1 cellular context compared by ENCODE assay signal in the genomic region with DNA sequence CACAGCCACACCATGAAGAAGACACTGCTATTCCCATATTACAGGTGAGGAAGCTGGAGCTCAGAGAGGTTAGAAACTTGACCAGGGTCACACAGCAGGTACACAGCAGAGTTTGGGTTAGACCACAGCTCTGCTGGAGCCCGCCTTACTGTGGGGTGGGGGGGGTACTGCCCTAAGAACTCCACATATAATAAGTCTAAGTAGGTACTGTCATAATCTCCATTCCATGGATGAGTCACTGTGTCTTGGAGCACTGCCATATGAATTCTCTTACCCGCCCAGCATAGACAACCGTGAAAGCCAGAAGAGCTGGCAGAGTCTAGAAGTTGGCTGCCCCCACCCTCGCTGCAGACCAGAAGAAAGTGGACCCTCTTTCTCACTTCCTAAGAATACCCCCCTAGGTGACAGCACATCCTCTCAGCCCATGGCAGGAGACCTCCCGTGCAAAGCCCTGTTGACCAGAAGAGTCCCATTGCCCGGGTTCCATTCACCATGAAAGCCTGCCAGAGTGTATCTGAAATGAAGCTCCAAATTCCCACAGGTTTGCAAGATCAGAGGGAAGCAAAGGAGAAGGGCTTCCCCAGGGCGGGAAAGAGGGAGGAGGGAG.
TF ChIP-seq lines count a peak whose summit lies in the region.

No MANE protein-coding gene starts in this region.

TF ChIP-seq in K562, 482 proteins besides CTCF, POLR2A, EP300 and RAD21 (continued from another document):
- TF ChIP-seq, protein P1, sequence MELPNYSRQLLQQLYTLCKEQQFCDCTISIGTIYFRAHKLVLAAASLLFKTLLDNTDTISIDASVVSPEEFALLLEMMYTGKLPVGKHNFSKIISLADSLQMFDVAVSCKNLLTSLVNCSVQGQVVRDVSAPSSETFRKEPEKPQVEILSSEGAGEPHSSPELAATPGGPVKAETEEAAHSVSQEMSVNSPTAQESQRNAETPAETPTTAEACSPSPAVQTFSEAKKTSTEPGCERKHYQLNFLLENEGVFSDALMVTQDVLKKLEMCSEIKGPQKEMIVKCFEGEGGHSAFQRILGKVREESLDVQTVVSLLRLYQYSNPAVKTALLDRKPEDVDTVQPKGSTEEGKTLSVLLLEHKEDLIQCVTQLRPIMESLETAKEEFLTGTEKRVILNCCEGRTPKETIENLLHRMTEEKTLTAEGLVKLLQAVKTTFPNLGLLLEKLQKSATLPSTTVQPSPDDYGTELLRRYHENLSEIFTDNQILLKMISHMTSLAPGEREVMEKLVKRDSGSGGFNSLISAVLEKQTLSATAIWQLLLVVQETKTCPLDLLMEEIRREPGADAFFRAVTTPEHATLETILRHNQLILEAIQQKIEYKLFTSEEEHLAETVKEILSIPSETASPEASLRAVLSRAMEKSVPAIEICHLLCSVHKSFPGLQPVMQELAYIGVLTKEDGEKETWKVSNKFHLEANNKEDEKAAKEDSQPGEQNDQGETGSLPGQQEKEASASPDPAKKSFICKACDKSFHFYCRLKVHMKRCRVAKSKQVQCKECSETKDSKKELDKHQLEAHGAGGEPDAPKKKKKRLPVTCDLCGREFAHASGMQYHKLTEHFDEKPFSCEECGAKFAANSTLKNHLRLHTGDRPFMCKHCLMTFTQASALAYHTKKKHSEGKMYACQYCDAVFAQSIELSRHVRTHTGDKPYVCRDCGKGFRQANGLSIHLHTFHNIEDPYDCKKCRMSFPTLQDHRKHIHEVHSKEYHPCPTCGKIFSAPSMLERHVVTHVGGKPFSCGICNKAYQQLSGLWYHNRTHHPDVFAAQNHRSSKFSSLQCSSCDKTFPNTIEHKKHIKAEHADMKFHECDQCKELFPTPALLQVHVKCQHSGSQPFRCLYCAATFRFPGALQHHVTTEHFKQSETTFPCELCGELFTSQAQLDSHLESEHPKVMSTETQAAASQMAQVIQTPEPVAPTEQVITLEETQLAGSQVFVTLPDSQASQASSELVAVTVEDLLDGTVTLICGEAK (IDR thresholded peaks at IDR 0.05): no peak
- TF ChIP-seq, protein P1 (CRISPR knock-in tag; IDR thresholded peaks at IDR 0.05): no peak
- peak; percentile 65; the same call in 1 of the 2 replicates for TF ChIP-seq JUN (IDR thresholded peaks at IDR 0.05; ENCODE audit: borderline replicate concordance, low read depth, low read length)
- TF ChIP-seq JUN (CRISPR knock-in tag; IDR thresholded peaks at IDR 0.05; ENCODE audit: borderline replicate concordance): no peak
- TF ChIP-seq, protein P2, sequence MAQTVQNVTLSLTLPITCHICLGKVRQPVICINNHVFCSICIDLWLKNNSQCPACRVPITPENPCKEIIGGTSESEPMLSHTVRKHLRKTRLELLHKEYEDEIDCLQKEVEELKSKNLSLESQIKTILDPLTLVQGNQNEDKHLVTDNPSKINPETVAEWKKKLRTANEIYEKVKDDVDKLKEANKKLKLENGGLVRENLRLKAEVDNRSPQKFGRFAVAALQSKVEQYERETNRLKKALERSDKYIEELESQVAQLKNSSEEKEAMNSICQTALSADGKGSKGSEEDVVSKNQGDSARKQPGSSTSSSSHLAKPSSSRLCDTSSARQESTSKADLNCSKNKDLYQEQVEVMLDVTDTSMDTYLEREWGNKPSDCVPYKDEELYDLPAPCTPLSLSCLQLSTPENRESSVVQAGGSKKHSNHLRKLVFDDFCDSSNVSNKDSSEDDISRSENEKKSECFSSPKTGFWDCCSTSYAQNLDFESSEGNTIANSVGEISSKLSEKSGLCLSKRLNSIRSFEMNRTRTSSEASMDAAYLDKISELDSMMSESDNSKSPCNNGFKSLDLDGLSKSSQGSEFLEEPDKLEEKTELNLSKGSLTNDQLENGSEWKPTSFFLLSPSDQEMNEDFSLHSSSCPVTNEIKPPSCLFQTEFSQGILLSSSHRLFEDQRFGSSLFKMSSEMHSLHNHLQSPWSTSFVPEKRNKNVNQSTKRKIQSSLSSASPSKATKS (CRISPR knock-in tag; IDR thresholded peaks at IDR 0.05): no peak
- peak; percentile 42; the same call in 1 of the 2 replicates for TF ChIP-seq ARID1B (IDR thresholded peaks at IDR 0.05)
- TF ChIP-seq JUND (IDR thresholded peaks at IDR 0.05; ENCODE audit: borderline replicate concordance, low read depth, low read length): peak; percentile 91
- TF ChIP-seq JUND (tag; IDR thresholded peaks at IDR 0.05; ENCODE audit: borderline replicate concordance, low read depth, low read length): peak; percentile 92; the same call in 2 of the 3 replicates
- TF ChIP-seq ZFP36 (IDR thresholded peaks at IDR 0.05; ENCODE audit: low read depth, low read length, partially characterized antibody): peak; percentile 65
- no peak for TF ChIP-seq ZNF124 (CRISPR knock-in tag; IDR thresholded peaks at IDR 0.05)
- TF ChIP-seq EGR1 (conservative IDR thresholded peaks at IDR 0.05): no peak
- TF ChIP-seq ZNF224 (CRISPR knock-in tag; IDR thresholded peaks at IDR 0.05): no peak
- no peak for TF ChIP-seq CAMTA2 (CRISPR knock-in tag; conservative IDR thresholded peaks at IDR 0.05)
- TF ChIP-seq SMARCE1 (IDR thresholded peaks at IDR 0.05): 0 out of 2 replicates have a peak, but pooled peaks have one; percentile 19
- TF ChIP-seq PRMT5 (CRISPR knock-in tag; IDR thresholded peaks at IDR 0.05): no peak
- TF ChIP-seq, protein P3, sequence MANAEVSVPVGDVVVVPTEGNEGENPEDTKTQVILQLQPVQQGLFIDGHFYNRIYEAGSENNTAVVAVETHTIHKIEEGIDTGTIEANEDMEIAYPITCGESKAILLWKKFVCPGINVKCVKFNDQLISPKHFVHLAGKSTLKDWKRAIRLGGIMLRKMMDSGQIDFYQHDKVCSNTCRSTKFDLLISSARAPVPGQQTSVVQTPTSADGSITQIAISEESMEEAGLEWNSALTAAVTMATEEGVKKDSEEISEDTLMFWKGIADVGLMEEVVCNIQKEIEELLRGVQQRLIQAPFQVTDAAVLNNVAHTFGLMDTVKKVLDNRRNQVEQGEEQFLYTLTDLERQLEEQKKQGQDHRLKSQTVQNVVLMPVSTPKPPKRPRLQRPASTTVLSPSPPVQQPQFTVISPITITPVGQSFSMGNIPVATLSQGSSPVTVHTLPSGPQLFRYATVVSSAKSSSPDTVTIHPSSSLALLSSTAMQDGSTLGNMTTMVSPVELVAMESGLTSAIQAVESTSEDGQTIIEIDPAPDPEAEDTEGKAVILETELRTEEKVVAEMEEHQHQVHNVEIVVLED (CRISPR knock-in tag; IDR thresholded peaks at IDR 0.05): no peak
- TF ChIP-seq FOXP1 (CRISPR knock-in tag; IDR thresholded peaks at IDR 0.05): no peak
- TF ChIP-seq SRF (CRISPR knock-in tag; IDR thresholded peaks at IDR 0.05): no peak
- TF ChIP-seq ASH1L (IDR thresholded peaks at IDR 0.05; ENCODE audit: borderline replicate concordance, low read depth, partially characterized antibody): no peak
- TF ChIP-seq, protein P4, sequence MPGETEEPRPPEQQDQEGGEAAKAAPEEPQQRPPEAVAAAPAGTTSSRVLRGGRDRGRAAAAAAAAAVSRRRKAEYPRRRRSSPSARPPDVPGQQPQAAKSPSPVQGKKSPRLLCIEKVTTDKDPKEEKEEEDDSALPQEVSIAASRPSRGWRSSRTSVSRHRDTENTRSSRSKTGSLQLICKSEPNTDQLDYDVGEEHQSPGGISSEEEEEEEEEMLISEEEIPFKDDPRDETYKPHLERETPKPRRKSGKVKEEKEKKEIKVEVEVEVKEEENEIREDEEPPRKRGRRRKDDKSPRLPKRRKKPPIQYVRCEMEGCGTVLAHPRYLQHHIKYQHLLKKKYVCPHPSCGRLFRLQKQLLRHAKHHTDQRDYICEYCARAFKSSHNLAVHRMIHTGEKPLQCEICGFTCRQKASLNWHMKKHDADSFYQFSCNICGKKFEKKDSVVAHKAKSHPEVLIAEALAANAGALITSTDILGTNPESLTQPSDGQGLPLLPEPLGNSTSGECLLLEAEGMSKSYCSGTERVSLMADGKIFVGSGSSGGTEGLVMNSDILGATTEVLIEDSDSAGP (CRISPR knock-in tag; IDR thresholded peaks at IDR 0.05): no peak
- TF ChIP-seq, protein P5, sequence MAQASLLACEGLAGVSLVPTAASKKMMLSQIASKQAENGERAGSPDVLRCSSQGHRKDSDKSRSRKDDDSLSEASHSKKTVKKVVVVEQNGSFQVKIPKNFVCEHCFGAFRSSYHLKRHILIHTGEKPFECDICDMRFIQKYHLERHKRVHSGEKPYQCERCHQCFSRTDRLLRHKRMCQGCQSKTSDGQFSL (CRISPR knock-in tag; IDR thresholded peaks at IDR 0.05): peak; percentile 94
- TF ChIP-seq, protein P5 (tag; IDR thresholded peaks at IDR 0.05): peak in 1 of 2 experiments; percentile 56; a peak in 1 of 4 replicates
- TF ChIP-seq NFE2 (IDR thresholded peaks at IDR 0.05; ENCODE audit: low read depth): peak; percentile 63; the same call in 1 of the 2 replicates
- no peak for TF ChIP-seq ZNF584 (CRISPR knock-in tag; IDR thresholded peaks at IDR 0.05; ENCODE audit: low read depth)
- peak; percentile 46 for TF ChIP-seq FOS (IDR thresholded peaks at IDR 0.05; ENCODE audit: extremely low read depth, insufficient read length)
- TF ChIP-seq, protein P6, sequence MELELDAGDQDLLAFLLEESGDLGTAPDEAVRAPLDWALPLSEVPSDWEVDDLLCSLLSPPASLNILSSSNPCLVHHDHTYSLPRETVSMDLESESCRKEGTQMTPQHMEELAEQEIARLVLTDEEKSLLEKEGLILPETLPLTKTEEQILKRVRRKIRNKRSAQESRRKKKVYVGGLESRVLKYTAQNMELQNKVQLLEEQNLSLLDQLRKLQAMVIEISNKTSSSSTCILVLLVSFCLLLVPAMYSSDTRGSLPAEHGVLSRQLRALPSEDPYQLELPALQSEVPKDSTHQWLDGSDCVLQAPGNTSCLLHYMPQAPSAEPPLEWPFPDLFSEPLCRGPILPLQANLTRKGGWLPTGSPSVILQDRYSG (tag; conservative IDR thresholded peaks at IDR 0.05; ENCODE audit: low read depth): no peak
- TF ChIP-seq, protein P7, sequence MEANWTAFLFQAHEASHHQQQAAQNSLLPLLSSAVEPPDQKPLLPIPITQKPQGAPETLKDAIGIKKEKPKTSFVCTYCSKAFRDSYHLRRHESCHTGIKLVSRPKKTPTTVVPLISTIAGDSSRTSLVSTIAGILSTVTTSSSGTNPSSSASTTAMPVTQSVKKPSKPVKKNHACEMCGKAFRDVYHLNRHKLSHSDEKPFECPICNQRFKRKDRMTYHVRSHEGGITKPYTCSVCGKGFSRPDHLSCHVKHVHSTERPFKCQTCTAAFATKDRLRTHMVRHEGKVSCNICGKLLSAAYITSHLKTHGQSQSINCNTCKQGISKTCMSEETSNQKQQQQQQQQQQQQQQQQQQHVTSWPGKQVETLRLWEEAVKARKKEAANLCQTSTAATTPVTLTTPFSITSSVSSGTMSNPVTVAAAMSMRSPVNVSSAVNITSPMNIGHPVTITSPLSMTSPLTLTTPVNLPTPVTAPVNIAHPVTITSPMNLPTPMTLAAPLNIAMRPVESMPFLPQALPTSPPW (CRISPR knock-in tag; IDR thresholded peaks at IDR 0.05): peak; percentile 80
